ENCODE assay signal across 25 cellular contexts in the genomic region with DNA sequence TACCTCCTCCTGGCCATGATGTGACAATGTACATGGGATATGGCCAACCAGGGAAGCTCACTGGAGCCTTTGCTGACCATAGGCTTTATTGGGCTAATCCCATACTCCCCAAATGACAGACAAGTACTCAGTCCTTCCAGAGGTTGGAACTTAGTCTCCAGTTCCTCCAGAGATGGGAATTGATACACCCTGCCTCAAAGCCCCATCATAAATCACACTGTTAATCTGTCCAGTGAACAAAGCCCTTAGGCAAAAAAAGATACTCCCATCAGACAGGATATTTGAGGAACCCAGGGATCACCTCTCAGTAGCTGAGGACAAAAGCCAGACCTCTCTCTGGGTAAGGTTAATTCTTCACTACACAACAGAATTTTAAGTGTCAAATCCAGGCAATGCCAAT.
"Had no signal": no experiment of that assay in that cellular context is flagged by ENCODE, and none has a peak within 500 bp of the region (broad histone marks: within the 10 kb centered on the region; RNA-seq: fewer than 3 reads in every experiment).

No MANE protein-coding gene starts in this region.

- H3K4me3 Mint-ChIP-seq: activated naive CD4-positive, alpha-beta T cell treated with anti-CD3 and anti-CD28 coated beads, Interleukin-2, amount 10 ng/mL, durations not matched to agents 7 days and 5 days; activated naive CD8-positive, alpha-beta T cell treated with anti-CD3 and anti-CD28 coated beads, Interleukin-2, amount 10 ng/mL, durations not matched to agents 7 days and 5 days; activated T-cell treated with anti-CD3 and anti-CD28 coated beads, Interleukin-2, amount 50 U/mL, for 24 hours; brain; naive B cell; stimulated activated naive CD8-positive, alpha-beta T cell treated with anti-CD3 and anti-CD28 coated beads, Interleukin-15, Interleukin-2, amounts not matched to agents 100 ng/mL and 50 ng/mL, for 24 hours had no signal

- ATAC-seq: activated CD4-positive, CD25-positive, alpha-beta regulatory T cell treated with anti-CD3 and anti-CD28 coated beads, Interleukin-2, amount 50 U/mL, for 24 hours; left ventricle myocardium superior; right lobe of liver had no signal

- H3K27me3 ChIP-seq: ascending aorta, cardiac muscle cell, ovary, right lobe of liver, upper lobe of left lung, vagina had no signal

- H3K4me3 ChIP-seq: ascending aorta, cardiac muscle cell, coronary artery, ovary, right lobe of liver, upper lobe of left lung, vagina had no signal

- H3K27ac Mint-ChIP-seq: activated naive CD4-positive, alpha-beta T cell treated with anti-CD3 and anti-CD28 coated beads, Interleukin-2, amount 10 ng/mL, durations not matched to agents 7 days and 5 days; activated naive CD8-positive, alpha-beta T cell treated with anti-CD3 and anti-CD28 coated beads, Interleukin-2, amount 10 ng/mL, durations not matched to agents 7 days and 5 days; activated T-cell treated with anti-CD3 and anti-CD28 coated beads, Interleukin-2, amount 50 U/mL, for 24 hours; brain; naive B cell; progenitor cell of endocrine pancreas; stimulated activated naive CD8-positive, alpha-beta T cell treated with anti-CD3 and anti-CD28 coated beads, Interleukin-15, Interleukin-2, amounts not matched to agents 100 ng/mL and 50 ng/mL, for 24 hours had no signal

- H3K36me3 ChIP-seq: ascending aorta, cardiac muscle cell, ovary, right lobe of liver, upper lobe of left lung, vagina had no signal

- H3K27ac ChIP-seq: ascending aorta, cardiac muscle cell, coronary artery, ovary, right lobe of liver, upper lobe of left lung, vagina, VCaP had no signal

- H3K9me3 ChIP-seq: ascending aorta, ovary, right lobe of liver, upper lobe of left lung, vagina had no signal

- H3K9me3 Mint-ChIP-seq: activated naive CD4-positive, alpha-beta T cell treated with anti-CD3 and anti-CD28 coated beads, Interleukin-2, amount 10 ng/mL, durations not matched to agents 7 days and 5 days; activated naive CD8-positive, alpha-beta T cell treated with anti-CD3 and anti-CD28 coated beads, Interleukin-2, amount 10 ng/mL, durations not matched to agents 7 days and 5 days; activated T-cell treated with anti-CD3 and anti-CD28 coated beads, Interleukin-2, amount 50 U/mL, for 24 hours; stimulated activated naive CD8-positive, alpha-beta T cell treated with anti-CD3 and anti-CD28 coated beads, Interleukin-15, Interleukin-2, amounts not matched to agents 100 ng/mL and 50 ng/mL, for 24 hours had no signal

- H3K27me3 Mint-ChIP-seq: activated naive CD4-positive, alpha-beta T cell treated with anti-CD3 and anti-CD28 coated beads, Interleukin-2, amount 10 ng/mL, durations not matched to agents 7 days and 5 days; activated naive CD8-positive, alpha-beta T cell treated with anti-CD3 and anti-CD28 coated beads, Interleukin-2, amount 10 ng/mL, durations not matched to agents 7 days and 5 days; activated T-cell treated with anti-CD3 and anti-CD28 coated beads, Interleukin-2, amount 50 U/mL, for 24 hours; naive B cell; progenitor cell of endocrine pancreas; stimulated activated naive CD8-positive, alpha-beta T cell treated with anti-CD3 and anti-CD28 coated beads, Interleukin-15, Interleukin-2, amounts not matched to agents 100 ng/mL and 50 ng/mL, for 24 hours had no signal

- DNase-seq: activated CD4-positive, alpha-beta T cell treated with anti-CD3 and anti-CD28 coated beads for 48 hours; activated CD4-positive, alpha-beta T cell treated with anti-CD3 and anti-CD28 coated beads, Interleukin-2, amount 50 U/mL, for 48 hours; activated CD8-positive, alpha-beta memory T cell treated with anti-CD3 and anti-CD28 coated beads, Interleukin-2, amount 50 U/mL, for 48 hours; activated gamma-delta T cell; activated naive CD4-positive, alpha-beta T cell treated with anti-CD3 and anti-CD28 coated beads, Interleukin-2, amount 10 ng/mL, durations not matched to agents 7 days and 5 days; activated naive CD8-positive, alpha-beta T cell treated with anti-CD3 and anti-CD28 coated beads, Interleukin-2, amount 10 ng/mL, durations not matched to agents 7 days and 5 days; activated T-cell treated with anti-CD3 and anti-CD28 coated beads, Interleukin-2, amount 50 U/mL, for 24 hours; cerebellar nuclear complex; foreskin fibroblast; left ventricle myocardium superior; naive B cell; ovary; right lobe of liver; stimulated activated CD4-positive, alpha-beta T cell treated with anti-CD3 and anti-CD28 coated beads, Interleukin-12 subunit alpha, Interleukin-12 subunit beta, amount 100 ng/mL, for 4 hours; stimulated activated CD4-positive, alpha-beta T cell treated with anti-CD3 and anti-CD28 coated beads, Interleukin-4, amount 100 ng/mL, for 1 hour; upper lobe of left lung had no signal

- H3K36me3 Mint-ChIP-seq: activated naive CD4-positive, alpha-beta T cell treated with anti-CD3 and anti-CD28 coated beads, Interleukin-2, amount 10 ng/mL, durations not matched to agents 7 days and 5 days; activated naive CD8-positive, alpha-beta T cell treated with anti-CD3 and anti-CD28 coated beads, Interleukin-2, amount 10 ng/mL, durations not matched to agents 7 days and 5 days; brain; naive B cell had no signal

- H3K4me1 Mint-ChIP-seq: activated naive CD4-positive, alpha-beta T cell treated with anti-CD3 and anti-CD28 coated beads, Interleukin-2, amount 10 ng/mL, durations not matched to agents 7 days and 5 days; activated naive CD8-positive, alpha-beta T cell treated with anti-CD3 and anti-CD28 coated beads, Interleukin-2, amount 10 ng/mL, durations not matched to agents 7 days and 5 days had no signal

- H3K4me1 ChIP-seq: ascending aorta, right lobe of liver, upper lobe of left lung, vagina had no signal
